ENCODE assay signal across 1 cellular context in genomic region chr20:25437153-25437581, GRCh38.
TF ChIP-seq lines count a peak whose summit lies in the region.

No MANE protein-coding gene starts in this region.

TF ChIP-seq in GM23338, 12 proteins besides CTCF, POLR2A, EP300 and RAD21:
- TF ChIP-seq, protein P1, sequence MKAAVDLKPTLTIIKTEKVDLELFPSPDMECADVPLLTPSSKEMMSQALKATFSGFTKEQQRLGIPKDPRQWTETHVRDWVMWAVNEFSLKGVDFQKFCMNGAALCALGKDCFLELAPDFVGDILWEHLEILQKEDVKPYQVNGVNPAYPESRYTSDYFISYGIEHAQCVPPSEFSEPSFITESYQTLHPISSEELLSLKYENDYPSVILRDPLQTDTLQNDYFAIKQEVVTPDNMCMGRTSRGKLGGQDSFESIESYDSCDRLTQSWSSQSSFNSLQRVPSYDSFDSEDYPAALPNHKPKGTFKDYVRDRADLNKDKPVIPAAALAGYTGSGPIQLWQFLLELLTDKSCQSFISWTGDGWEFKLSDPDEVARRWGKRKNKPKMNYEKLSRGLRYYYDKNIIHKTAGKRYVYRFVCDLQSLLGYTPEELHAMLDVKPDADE (IDR thresholded peaks at IDR 0.05) = no peak
- TF ChIP-seq ZNF462 (CRISPR knock-in tag; IDR thresholded peaks at IDR 0.05) = no peak
- no peak for TF ChIP-seq ZNF114 (CRISPR knock-in tag; IDR thresholded peaks at IDR 0.05)
- no peak for TF ChIP-seq POLR2AphosphoS5 (IDR thresholded peaks at IDR 0.05; ENCODE audit: low read depth)
- no peak for TF ChIP-seq EZH2 (IDR thresholded peaks at IDR 0.05; ENCODE audit: low read depth, unreplicated experiment)
- no peak for TF ChIP-seq REST (IDR thresholded peaks at IDR 0.05; ENCODE audit: unreplicated experiment)
- TF ChIP-seq EZH2phosphoT487 (IDR thresholded peaks at IDR 0.05; ENCODE audit: unreplicated experiment) = no peak
- no peak for TF ChIP-seq STAT1 (IDR thresholded peaks at IDR 0.05; ENCODE audit: unreplicated experiment)
- no peak for TF ChIP-seq ZNF331 (CRISPR knock-in tag; IDR thresholded peaks at IDR 0.05; ENCODE audit: low read depth)
- TF ChIP-seq NANOG (IDR thresholded peaks at IDR 0.05; ENCODE audit: borderline replicate concordance) = no peak
- no peak for TF ChIP-seq JUNB (IDR thresholded peaks at IDR 0.05; ENCODE audit: unreplicated experiment)
- no peak for TF ChIP-seq CREB1 (CRISPR knock-in tag; IDR thresholded peaks at IDR 0.05; ENCODE audit: low read depth)
